Comparison of ENCODE assay signal across 23 cellular contexts in the genomic region with DNA sequence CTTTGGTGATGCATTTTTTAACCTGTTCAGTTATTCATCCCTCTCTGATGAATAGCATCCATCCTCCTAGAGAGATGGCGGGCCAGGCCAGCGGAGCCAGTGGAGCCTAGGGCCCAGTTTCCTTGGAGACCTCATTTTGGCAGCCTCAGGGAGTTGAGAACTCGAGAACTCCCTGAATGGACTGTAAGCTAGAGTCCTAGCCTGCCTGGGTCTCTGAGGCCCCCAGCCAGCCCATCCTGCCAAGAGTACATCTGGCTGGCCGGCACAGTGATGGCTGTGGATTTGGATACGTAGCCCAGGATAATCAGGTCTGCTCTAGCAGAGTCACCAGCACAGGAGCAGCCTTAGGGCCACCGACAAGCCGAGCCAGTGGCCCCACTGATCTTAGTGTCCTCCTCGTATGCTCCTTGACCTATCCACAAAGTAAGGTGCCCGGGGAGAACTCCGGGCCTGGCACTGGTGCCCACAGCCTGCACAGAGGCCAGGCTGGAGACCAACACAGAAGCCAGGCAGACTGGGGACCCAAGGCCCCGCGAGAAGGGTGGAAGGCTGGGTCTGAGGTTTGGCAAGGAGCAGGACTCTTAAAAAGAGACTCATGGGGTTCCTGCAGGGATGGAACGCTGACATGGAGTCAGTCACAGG.
DNase-seq lines count a peak whose midpoint lies in the region; ATAC-seq and TF ChIP-seq lines count a peak whose summit lies in the region.
"Had no signal": no experiment of that assay in that cellular context is flagged by ENCODE, and none has a peak within 500 bp of the region (broad histone marks: within the 10 kb centered on the region; RNA-seq: fewer than 3 reads in every experiment).

No MANE protein-coding gene starts in this region.

- WGBS in testis, 2 donors = 80 to 82% methylated on average over 11 to 12 of the region's 13 CpGs

- H3K27ac ChIP-seq in RWPE1 = peak overlapping the region; percentile 99
- peak overlapping the region in 41 of 59 donors; percentile 1 to 79 (median 51) for H3K27ac ChIP-seq in dorsolateral prefrontal cortex
- peak overlapping the region; percentile 65 for H3K27ac ChIP-seq in muscle layer of colon (ENCODE audit: low read depth, low read length)
- H3K27ac ChIP-seq in testis = peak overlapping the region; percentile 36 to 50
- H3K27ac ChIP-seq: ascending aorta, neutrophil, prostate gland, SK-N-MC had no signal

- TF ChIP-seq CTCF in RWPE1 (conservative IDR thresholded peaks at IDR 0.05; ENCODE audit: low read depth) (no peak), dorsolateral prefrontal cortex (IDR thresholded peaks at IDR 0.05 in 54 of 56, conservative IDR thresholded peaks at IDR 0.05 in 2 of 56; ENCODE audit: low read depth in 1 of 56, partially characterized antibody in 56 of 56) (no peak), testis (IDR thresholded peaks at IDR 0.05) (no peak)

- DNase-seq in RWPE1 (ENCODE audit: low spot score) = no peak
- DNase-seq in dorsolateral prefrontal cortex = no peak
- DNase-seq in testis = no peak
- no peak for DNase-seq in NCI-H1048 (lab: John Stamatoyannopoulos, UW)
- no peak for DNase-seq in HEK293T (ENCODE audit: extremely low spot score)
- DNase-seq: activated CD4-positive, alpha-beta T cell treated with anti-CD3 and anti-CD28 coated beads for 36 hours; activated CD8-positive, alpha-beta T cell treated with anti-CD3 and anti-CD28 coated beads, Interleukin-2, amount 10 ng/mL, durations not matched to agents 7 days and 5 days; activated naive CD8-positive, alpha-beta T cell treated with anti-CD3 and anti-CD28 coated beads, Interleukin-2, amount 10 ng/mL, durations not matched to agents 7 days and 5 days; CD4-positive, CD25-positive, alpha-beta regulatory T cell; mesenchymal stem cell; MG63; NCI-H1417 treated with DMSO at 0.1 percent for 48 hours; NCI-H446 treated with DMSO at 0.1 percent for 48 hours; NCI-H82; RPMI8226; T-helper 17 cell had no signal

- CTCF ChIA-PET in RWPE1 (lab: Yijun Ruan, JAX) = interaction anchor here (1.1 kb wide), 1 partner anchor 184 kb away, joined by 3 read pairs; no protein-coding TSS in a partner anchor
- CTCF ChIA-PET in HEK293T (lab: Yijun Ruan, JAX) = no interaction called here

- H3K4me3 ChIP-seq in dorsolateral prefrontal cortex (no peak overlapping the region), muscle layer of colon (ENCODE audit: low read depth in 1 of 2, low read length in 2 of 2) (no peak overlapping the region), testis (no peak overlapping the region)
- H3K4me3 ChIP-seq: ascending aorta, K562, MG63, prostate gland, SK-N-MC had no signal

- no peak overlapping the region for H3K9ac ChIP-seq in muscle layer of colon (ENCODE audit: low read length)

- H3K4me1 ChIP-seq in muscle layer of colon (ENCODE audit: insufficient read depth, low read length) = peaks cover 62% of the 10 kb centered on the region
- peaks cover 13% of the 10 kb centered on the region for H3K4me1 ChIP-seq in testis
- H3K4me1 ChIP-seq: prostate gland had no signal

- ATAC-seq in GM19328 (IDR thresholded peaks at IDR 0.05; ENCODE audit: unreplicated experiment) = no peak
- ATAC-seq: activated CD4-positive, alpha-beta T cell treated with anti-CD3 and anti-CD28 coated beads for 36 hours; activated CD8-positive, alpha-beta T cell treated with anti-CD3 and anti-CD28 coated beads, Interleukin-2, amount 10 ng/mL, durations not matched to agents 7 days and 5 days; K562; T-helper 17 cell had no signal

- H3K27me3 ChIP-seq in dorsolateral prefrontal cortex (no peaks in the 10 kb centered on the region), muscle layer of colon (ENCODE audit: control insufficient read depth in 1 of 2, insufficient read depth in 2 of 2, low read length in 2 of 2) (no peaks in the 10 kb centered on the region), testis (no peaks in the 10 kb centered on the region)
- H3K27me3 ChIP-seq: ascending aorta, MG63, neutrophil had no signal

- intact Hi-C loops in dorsolateral prefrontal cortex (cut with DNase I) = no loop called here
- intact Hi-C loops in testis (cut with DNase I; ENCODE audit: low total_unique reads) = no loop called here

- POLR2A ChIA-PET in RWPE1 (lab: Yijun Ruan, JAX; ENCODE audit: low non-redundant PET) = no interaction called here
- POLR2A ChIA-PET in HEK293T (lab: Yijun Ruan, JAX) = no interaction called here

- H3K9me3 ChIP-seq in muscle layer of colon (ENCODE audit: low read length) (no peaks in the 10 kb centered on the region), testis (no peaks in the 10 kb centered on the region)
- H3K9me3 ChIP-seq: ascending aorta, MG63, neutrophil, prostate gland had no signal

- no peak for TF ChIP-seq POLR2A in testis (IDR thresholded peaks at IDR 0.05)

- peaks cover 66% of the 10 kb centered on the region for H3K36me3 ChIP-seq in muscle layer of colon (ENCODE audit: insufficient read depth, low read length)
- no peaks in the 10 kb centered on the region for H3K36me3 ChIP-seq in testis (ENCODE audit: low read depth, missing control alignments)

TF ChIP-seq in HEK293T, 16 proteins besides CTCF, POLR2A, EP300 and RAD21:
- TF ChIP-seq BHLHE40 (IDR thresholded peaks at IDR 0.05; ENCODE audit: borderline replicate concordance) (no peak), ARNT (IDR thresholded peaks at IDR 0.05) (no peak)
TF ChIP-seq in HEK293T: peak in this region for 0.

Comparison
In these comparisons a context has a peak if more than half of its experiments do, and no peak if none do; other contexts are left out.
1. H3K27ac ChIP-seq: peak in every context shown above with its lines; median percentile 99 in RWPE1; 65 in muscle layer of colon; 51 in dorsolateral prefrontal cortex; 43 in testis.